8 cellular contexts compared by ENCODE assay signal in genomic region chr11:76444384-76445121, GRCh38. TPM values are rescaled to one million over a fixed set of nuclear protein-coding genes. Genes with fewer than 3 reads are reported as not detected.
DNase-seq lines count a peak whose midpoint lies in the region; ATAC-seq and TF ChIP-seq lines count a peak whose summit lies in the region.

A gene with protein sequence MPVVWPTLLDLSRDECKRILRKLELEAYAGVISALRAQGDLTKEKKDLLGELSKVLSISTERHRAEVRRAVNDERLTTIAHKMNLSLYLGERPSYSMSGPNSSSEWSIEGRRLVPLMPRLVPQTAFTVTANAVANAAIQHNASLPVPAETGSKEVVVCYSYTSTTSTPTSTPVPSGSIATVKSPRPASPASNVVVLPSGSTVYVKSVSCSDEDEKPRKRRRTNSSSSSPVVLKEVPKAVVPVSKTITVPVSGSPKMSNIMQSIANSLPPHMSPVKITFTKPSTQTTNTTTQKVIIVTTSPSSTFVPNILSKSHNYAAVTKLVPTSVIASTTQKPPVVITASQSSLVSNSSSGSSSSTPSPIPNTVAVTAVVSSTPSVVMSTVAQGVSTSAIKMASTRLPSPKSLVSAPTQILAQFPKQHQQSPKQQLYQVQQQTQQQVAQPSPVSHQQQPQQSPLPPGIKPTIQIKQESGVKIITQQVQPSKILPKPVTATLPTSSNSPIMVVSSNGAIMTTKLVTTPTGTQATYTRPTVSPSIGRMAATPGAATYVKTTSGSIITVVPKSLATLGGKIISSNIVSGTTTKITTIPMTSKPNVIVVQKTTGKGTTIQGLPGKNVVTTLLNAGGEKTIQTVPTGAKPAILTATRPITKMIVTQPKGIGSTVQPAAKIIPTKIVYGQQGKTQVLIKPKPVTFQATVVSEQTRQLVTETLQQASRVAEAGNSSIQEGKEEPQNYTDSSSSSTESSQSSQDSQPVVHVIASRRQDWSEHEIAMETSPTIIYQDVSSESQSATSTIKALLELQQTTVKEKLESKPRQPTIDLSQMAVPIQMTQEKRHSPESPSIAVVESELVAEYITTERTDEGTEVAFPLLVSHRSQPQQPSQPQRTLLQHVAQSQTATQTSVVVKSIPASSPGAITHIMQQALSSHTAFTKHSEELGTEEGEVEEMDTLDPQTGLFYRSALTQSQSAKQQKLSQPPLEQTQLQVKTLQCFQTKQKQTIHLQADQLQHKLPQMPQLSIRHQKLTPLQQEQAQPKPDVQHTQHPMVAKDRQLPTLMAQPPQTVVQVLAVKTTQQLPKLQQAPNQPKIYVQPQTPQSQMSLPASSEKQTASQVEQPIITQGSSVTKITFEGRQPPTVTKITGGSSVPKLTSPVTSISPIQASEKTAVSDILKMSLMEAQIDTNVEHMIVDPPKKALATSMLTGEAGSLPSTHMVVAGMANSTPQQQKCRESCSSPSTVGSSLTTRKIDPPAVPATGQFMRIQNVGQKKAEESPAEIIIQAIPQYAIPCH (N-terminal part only) (plus strand): TSS chr11:76445018. CDS start chr11:76446939, 1,921 bp downstream.

- DNase-seq in AG20443 (ENCODE audit: low spot score): peak; percentile 97
- DNase-seq in NCI-H510A (lab: John Stamatoyannopoulos, UW): peak; percentile 97
- DNase-seq in activated CD4-positive, alpha-beta T cell treated with anti-CD3 and anti-CD28 coated beads for 1 hour: peak; percentile 86
- DNase-seq in cerebellum (ENCODE audit: low spot score): peak; percentile 97
- DNase-seq in islet precursor cell: peak; percentile 99
- peak; percentile 77 to 91 (median 90) for DNase-seq in stimulated activated CD4-positive, alpha-beta T cell treated with anti-CD3 and anti-CD28 coated beads, Interleukin-12 subunit alpha, Interleukin-12 subunit beta, amount 100 ng/mL, for 48 hours (ENCODE audit: low read depth in 2 of 3, low spot score in 1 of 3)

- peak; percentile 94 for ATAC-seq in HG03432 (IDR thresholded peaks at IDR 0.05; ENCODE audit: unreplicated experiment)

- peak; percentile 98 for TF ChIP-seq POLR2A in GM19099 (IDR thresholded peaks at IDR 0.05; ENCODE audit: extremely low read depth, insufficient read length, low read depth)

RNA-seq across cellular contexts. Expression of the gene that starts here (rescaled TPM):
- 57.3 TPM for total RNA-seq in cerebellum

Comparison
In these comparisons a context has a peak if more than half of its experiments do, and no peak if none do; other contexts are left out.
1. Peak in every context shown above with its lines: DNase-seq and ATAC-seq.